Comparison of ENCODE assay signal across 14 cellular contexts in genomic region chr1:5343256-5344020, GRCh38.
DNase-seq lines count a peak whose midpoint lies in the region; ATAC-seq, FAIRE-seq and TF ChIP-seq lines count a peak whose summit lies in the region.
"Had no signal": no experiment of that assay in that cellular context is flagged by ENCODE, and none has a peak within 500 bp of the region (broad histone marks: within the 10 kb centered on the region; RNA-seq: fewer than 3 reads in every experiment).

No MANE protein-coding gene starts in this region.

- H3K27me3 ChIP-seq in K562 (ENCODE audit: control insufficient read depth in 2 of 2, insufficient read depth in 2 of 2, low read length in 2 of 2), result no peaks in the 10 kb centered on the region; a peak in 1 of 5 replicates
- H3K27me3 ChIP-seq in neuronal stem cell (ENCODE audit: control insufficient read depth in 3 of 3, insufficient read depth in 3 of 3, low read depth in 1 of 3, low read length in 3 of 3), result no peaks in the 10 kb centered on the region
- peaks cover 0 to 44% (median 0%) of the 10 kb centered on the region in 4 donors for H3K27me3 ChIP-seq in esophagus muscularis mucosa
- H3K27me3 ChIP-seq in trophoblast cell (ENCODE audit: insufficient read depth, low read length), result no peaks in the 10 kb centered on the region

- no peaks in the 10 kb centered on the region for H4K20me1 ChIP-seq in K562 (replicated peaks; ENCODE audit: control insufficient read depth, insufficient read depth, low read length)

- H3K4me1 ChIP-seq in K562 (replicated peaks in 1 of 2; ENCODE audit: control insufficient read depth in 2 of 2, insufficient read depth in 2 of 2, low read length in 2 of 2) (no peaks in the 10 kb centered on the region), neuronal stem cell (ENCODE audit: control insufficient read depth in 2 of 2, insufficient read depth in 1 of 2, low read depth in 1 of 2, low read length in 2 of 2) (no peaks in the 10 kb centered on the region), esophagus muscularis mucosa (no peaks in the 10 kb centered on the region), trophoblast cell (ENCODE audit: control insufficient read depth in 1 of 2, insufficient read depth in 2 of 2, low read length in 2 of 2) (no peaks in the 10 kb centered on the region)
- H3K4me1 ChIP-seq: HAP-1 had no signal

- H3K79me2 ChIP-seq in K562 (ENCODE audit: control insufficient read depth, insufficient read depth, low read length) (no peaks in the 10 kb centered on the region), trophoblast cell (ENCODE audit: control insufficient read depth, insufficient read depth, low read length, poor library complexity) (no peaks in the 10 kb centered on the region)

- H3K14ac ChIP-seq in neuronal stem cell (ENCODE audit: low read length) (peak overlapping the region; percentile 73), trophoblast cell (ENCODE audit: low read length) (no peak overlapping the region)

- H3K79me1 ChIP-seq in neuronal stem cell (ENCODE audit: low read depth, low read length), result no peaks in the 10 kb centered on the region
- no peaks in the 10 kb centered on the region for H3K79me1 ChIP-seq in trophoblast cell (ENCODE audit: low read length)

- H2AFZ ChIP-seq in K562 (ENCODE audit: low read depth, low read length), result no peak overlapping the region
- no peak overlapping the region for H2AFZ ChIP-seq in neuronal stem cell (ENCODE audit: low read length)
- no peak overlapping the region for H2AFZ ChIP-seq in trophoblast cell (ENCODE audit: insufficient read depth, low read length, poor library complexity)
- H2AFZ ChIP-seq: GM23248 had no signal

- no peaks in the 10 kb centered on the region for H3K9me3 Mint-ChIP-seq in activated T-helper 17 cell treated with anti-CD3 and anti-CD28 coated beads, Interleukin-2, amount 50 U/mL, for 72 hours
- H3K9me3 Mint-ChIP-seq: CD8-positive, alpha-beta T cell had no signal

- H3K23ac ChIP-seq in neuronal stem cell (ENCODE audit: low read depth, low read length, poor library complexity), result no peak overlapping the region
- no peak overlapping the region for H3K23ac ChIP-seq in trophoblast cell (ENCODE audit: low read length)

- no peaks in the 10 kb centered on the region for H3K9me1 ChIP-seq in K562 (ENCODE audit: control insufficient read depth, insufficient read depth, low read length)

- H4K12ac ChIP-seq in trophoblast cell (ENCODE audit: low read depth, low read length), result no peak overlapping the region

- intact Hi-C loops in K562 (cut with micrococcal nuclease) (no loop called here), esophagus muscularis mucosa (cut with DNase I) (no loop called here)

- H2AK5ac ChIP-seq in neuronal stem cell (ENCODE audit: low read depth, low read length) (peak overlapping the region; percentile 22), trophoblast cell (ENCODE audit: low read length) (no peak overlapping the region)

- H3K4me1 Mint-ChIP-seq in activated T-helper 17 cell treated with anti-CD3 and anti-CD28 coated beads, Interleukin-2, amount 50 U/mL, for 72 hours, result no peaks in the 10 kb centered on the region
- H3K4me1 Mint-ChIP-seq: B cell had no signal

- CTCF ChIA-PET in K562 (lab: Yijun Ruan, JAX; ENCODE audit: low intra/inter-chr PET ratio), result no interaction called here

- no peak overlapping the region for H3K9ac ChIP-seq in K562 (ENCODE audit: insufficient read depth in 1 of 2, low read depth in 2 of 2, low read length in 2 of 2)
- no peak overlapping the region for H3K9ac ChIP-seq in neuronal stem cell (ENCODE audit: low read depth, low read length, poor library complexity)
- H3K9ac ChIP-seq in trophoblast cell (ENCODE audit: low read length), result no peak overlapping the region
- H3K9ac ChIP-seq: BLaER1 treated with 17β-estradiol and CSF1 and Interleukin-3, amounts not matched to agents 10 nM and 100 nM; GM23248 had no signal

- H2BK12ac ChIP-seq in neuronal stem cell (ENCODE audit: low read length) (no peak overlapping the region), trophoblast cell (ENCODE audit: low read length) (no peak overlapping the region)

- H3K27ac Mint-ChIP-seq in activated T-helper 17 cell treated with anti-CD3 and anti-CD28 coated beads, Interleukin-2, amount 50 U/mL, for 72 hours, result no peak overlapping the region
- H3K27ac Mint-ChIP-seq: B cell; CD8-positive, alpha-beta T cell had no signal

- H3K4ac ChIP-seq in neuronal stem cell (ENCODE audit: low read length) (no peak overlapping the region), trophoblast cell (ENCODE audit: low read depth, low read length) (no peak overlapping the region)

- H3K4me2 ChIP-seq in K562 (ENCODE audit: insufficient read depth, low read length) (no peak overlapping the region), neuronal stem cell (ENCODE audit: insufficient read depth, low read length, poor library complexity, severe bottlenecking) (no peak overlapping the region), trophoblast cell (ENCODE audit: low read length) (no peak overlapping the region)
- H3K4me2 ChIP-seq: BLaER1 treated with 17β-estradiol and CSF1 and Interleukin-3, amounts not matched to agents 10 nM and 100 nM had no signal

- H4K91ac ChIP-seq in neuronal stem cell (ENCODE audit: low read depth, low read length, poor library complexity) (no peak overlapping the region), trophoblast cell (ENCODE audit: low read depth, low read length) (no peak overlapping the region)

- H3K4me3 ChIP-seq in K562, result no peak overlapping the region
- no peak overlapping the region for H3K4me3 ChIP-seq in neuronal stem cell (ENCODE audit: low read length in 2 of 2)
- no peak overlapping the region for H3K4me3 ChIP-seq in esophagus muscularis mucosa
- no peak overlapping the region for H3K4me3 ChIP-seq in trophoblast cell (ENCODE audit: low read depth, low read length)
- H3K4me3 ChIP-seq: BLaER1 treated with 17β-estradiol and CSF1 and Interleukin-3, amounts not matched to agents 10 nM and 100 nM; GM12878; GM23248; HAP-1 had no signal

- no peaks in the 10 kb centered on the region for H3K36me3 ChIP-seq in K562 (ENCODE audit: control insufficient read depth, insufficient read depth, low read length)
- H3K36me3 ChIP-seq in neuronal stem cell (replicated peaks in 1 of 2; ENCODE audit: control insufficient read depth in 2 of 2, insufficient read depth in 2 of 2, low read length in 2 of 2), result no peaks in the 10 kb centered on the region
- H3K36me3 ChIP-seq in esophagus muscularis mucosa, result no peaks in the 10 kb centered on the region
- H3K36me3 ChIP-seq in trophoblast cell (ENCODE audit: control insufficient read depth in 1 of 2, insufficient read depth in 2 of 2, low read length in 2 of 2), result no peaks in the 10 kb centered on the region
- H3K36me3 ChIP-seq: BLaER1 treated with 17β-estradiol and CSF1 and Interleukin-3, amounts not matched to agents 10 nM and 100 nM; HAP-1 had no signal

- POLR2A ChIA-PET in K562 (lab: Yijun Ruan, JAX), result no interaction called here

- H3K4me3 Mint-ChIP-seq in activated T-helper 17 cell treated with anti-CD3 and anti-CD28 coated beads, Interleukin-2, amount 50 U/mL, for 72 hours, result no peak overlapping the region
- H3K4me3 Mint-ChIP-seq: B cell; CD8-positive, alpha-beta T cell had no signal

- H2BK120ac ChIP-seq in neuronal stem cell (ENCODE audit: low read depth, low read length) (peak overlapping the region; percentile 25), trophoblast cell (ENCODE audit: insufficient read depth, low read length, poor library complexity) (no peak overlapping the region)

- no peaks in the 10 kb centered on the region for H3K27me3 Mint-ChIP-seq in activated T-helper 17 cell treated with anti-CD3 and anti-CD28 coated beads, Interleukin-2, amount 50 U/mL, for 72 hours
- H3K27me3 Mint-ChIP-seq: B cell had no signal

- TF ChIP-seq CTCF in K562 (IDR thresholded peaks at IDR 0.05 in 2 of 3, conservative IDR thresholded peaks at IDR 0.05 in 1 of 3; ENCODE audit: insufficient read depth in 2 of 3, low read depth in 1 of 3, low read length in 3 of 3) (no peak), esophagus muscularis mucosa (IDR thresholded peaks at IDR 0.05) (no peak)

- no TSS peak for BruUV-seq in K562 (replicated peaks; lab: Mats Ljungman, UMichigan)

- no peaks in the 10 kb centered on the region; the same call in 1 of the 2 replicates for H3K9me3 ChIP-seq in K562 (replicated peaks; ENCODE audit: control insufficient read depth, insufficient read depth, low read depth, low read length)
- H3K9me3 ChIP-seq in neuronal stem cell (replicated peaks in 1 of 2; ENCODE audit: control insufficient read depth in 2 of 2, insufficient read depth in 1 of 2, low read depth in 1 of 2, low read length in 2 of 2), result no peaks in the 10 kb centered on the region
- peaks cover 0 to 6% (median 0%) of the 10 kb centered on the region in 4 donors for H3K9me3 ChIP-seq in esophagus muscularis mucosa
- H3K9me3 ChIP-seq in trophoblast cell (ENCODE audit: insufficient read depth, low read depth, low read length), result no peaks in the 10 kb centered on the region
- H3K9me3 ChIP-seq: HAP-1 had no signal

- no peaks in the 10 kb centered on the region for H3K36me3 Mint-ChIP-seq in activated T-helper 17 cell treated with anti-CD3 and anti-CD28 coated beads, Interleukin-2, amount 50 U/mL, for 72 hours (ENCODE audit: low read depth)
- H3K36me3 Mint-ChIP-seq: CD8-positive, alpha-beta T cell had no signal

- H3K18ac ChIP-seq in neuronal stem cell (ENCODE audit: low read length) (peak overlapping the region; percentile 46), trophoblast cell (ENCODE audit: low read length) (no peak overlapping the region)

- TF ChIP-seq EP300 in K562 (IDR thresholded peaks at IDR 0.05; ENCODE audit: low read length) (no peak), esophagus muscularis mucosa (IDR thresholded peaks at IDR 0.05) (no peak)

- WGBS in K562 (ENCODE audit: insufficient coverage, low coverage, missing lambda C conversion rate), result 0% methylated on average over 9 of the region's 10 CpGs
- WGBS in neuronal stem cell (ENCODE audit: extremely low coverage in 2 of 2, insufficient read length in 2 of 2, insufficient replicate concordance in 1 of 2), 2 donors, result no CpG with 5 or more reads among the region's 10 CpGs
- WGBS in esophagus muscularis mucosa, result 94% methylated on average over 5 of the region's 10 CpGs
- no CpG with 5 or more reads among the region's 10 CpGs for WGBS in trophoblast cell (ENCODE audit: extremely low coverage, insufficient coverage, insufficient read length)

- H2BK5ac ChIP-seq in neuronal stem cell (ENCODE audit: low read length) (no peak overlapping the region), trophoblast cell (ENCODE audit: low read depth, low read length, poor library complexity) (no peak overlapping the region)

- TF ChIP-seq POLR2A in K562 (conservative IDR thresholded peaks at IDR 0.05), result no peak
- no peak for TF ChIP-seq POLR2A in esophagus muscularis mucosa (IDR thresholded peaks at IDR 0.05; ENCODE audit: low read depth)

- ATAC-seq in K562 (no peak), left lobe of liver (peak; percentile 46)
- ATAC-seq in activated T-helper 17 cell treated with anti-CD3 and anti-CD28 coated beads, Interleukin-2, amount 50 U/mL, for 72 hours (replicated peaks), result no peak
- ATAC-seq: CD8-positive, alpha-beta T cell; GM12878 had no signal

- no peak overlapping the region for H4K8ac ChIP-seq in neuronal stem cell (ENCODE audit: low read depth, low read length)
- no peak overlapping the region for H4K8ac ChIP-seq in trophoblast cell (ENCODE audit: low read depth, low read length)

- TF ChIP-seq RAD21 in K562 (CRISPR knock-in tag; conservative IDR thresholded peaks at IDR 0.05 in 1 of 2, IDR thresholded peaks at IDR 0.05 in 1 of 2), result no peak

- no peak for FAIRE-seq in K562 (lab: Jason Lieb, UNC)
- FAIRE-seq: GM12878 had no signal

- H2BK15ac ChIP-seq in neuronal stem cell (ENCODE audit: low read length), result no peak overlapping the region

- DNase-seq in K562 (ENCODE audit: extremely low read depth in 1 of 4, low spot score in 3 of 4) (no peak), left lobe of liver (ENCODE audit: low spot score) (no peak), neuronal stem cell (ENCODE audit: low spot score) (no peak), esophagus muscularis mucosa (ENCODE audit: extremely low spot score) (no peak), trophoblast cell (no peak)
- DNase-seq: Calu3, DMS79 treated with DMSO at 0.1 percent for 48 hours, GM23248 had no signal

- no peak overlapping the region for H3K27ac ChIP-seq in K562 (ENCODE audit: extremely low read depth, low read depth, low read length)
- H3K27ac ChIP-seq in neuronal stem cell (replicated peaks; ENCODE audit: low read length), result no peak overlapping the region
- no peak overlapping the region for H3K27ac ChIP-seq in esophagus muscularis mucosa (replicated peaks in 1 of 4)
- H3K27ac ChIP-seq in trophoblast cell (ENCODE audit: low read depth, low read length), result no peak overlapping the region
- H3K27ac ChIP-seq: BLaER1 treated with 17β-estradiol and CSF1 and Interleukin-3, amounts not matched to agents 10 nM and 100 nM; GM23248 had no signal

- in situ Hi-C loops in K562 (cut with MboI), result no loop called here
